18 cellular contexts compared by ENCODE assay signal in genomic region chr17:27905524-27906237, GRCh38. TPM values are rescaled to one million over a fixed set of nuclear protein-coding genes. Genes with fewer than 3 reads are reported as not detected.
DNase-seq lines count a peak whose midpoint lies in the region; ATAC-seq, FAIRE-seq and TF ChIP-seq lines count a peak whose summit lies in the region.
"Had no signal": no experiment of that assay in that cellular context is flagged by ENCODE, and none has a peak within 500 bp of the region (broad histone marks: within the 10 kb centered on the region; RNA-seq: fewer than 3 reads in every experiment).

No MANE protein-coding gene starts in this region.

- H3K23ac ChIP-seq in mesenchymal stem cell (ENCODE audit: low read length in 2 of 2), result no peak overlapping the region

- no peak overlapping the region for H2BK120ac ChIP-seq in mesenchymal stem cell (ENCODE audit: low read depth, low read length)

- H3K9me2 ChIP-seq in PC-3 (replicated peaks; ENCODE audit: low read length), result no peaks in the 10 kb centered on the region

- TF ChIP-seq POLR2A in K562 (conservative IDR thresholded peaks at IDR 0.05), result peak; percentile 37; the same call in 1 of the 2 replicates

- TF ChIP-seq RAD21 in K562 (CRISPR knock-in tag; conservative IDR thresholded peaks at IDR 0.05 in 1 of 2, IDR thresholded peaks at IDR 0.05 in 1 of 2), result no peak

- H2BK12ac ChIP-seq in mesenchymal stem cell (ENCODE audit: low read length in 2 of 2), result no peak overlapping the region

- TF ChIP-seq CTCF in K562 (IDR thresholded peaks at IDR 0.05 in 2 of 3, conservative IDR thresholded peaks at IDR 0.05 in 1 of 3; ENCODE audit: insufficient read depth in 2 of 3, low read depth in 1 of 3, low read length in 3 of 3) (no peak), smooth muscle cell (IDR thresholded peaks at IDR 0.05; ENCODE audit: borderline replicate concordance, insufficient read depth, poor library complexity, severe bottlenecking) (no peak), PC-3 (conservative IDR thresholded peaks at IDR 0.05; ENCODE audit: low read depth, low read length) (no peak)

- no peak overlapping the region for H2BK15ac ChIP-seq in mesenchymal stem cell (ENCODE audit: low read depth, poor library complexity, severe bottlenecking)

- FAIRE-seq in K562 (lab: Jason Lieb, UNC), result no peak
- FAIRE-seq: G401.6 had no signal

- H3K27me3 ChIP-seq in K562 (ENCODE audit: control insufficient read depth in 2 of 2, insufficient read depth in 2 of 2, low read length in 2 of 2) (no peaks in the 10 kb centered on the region), mesenchymal stem cell (ENCODE audit: control insufficient read depth in 1 of 2, insufficient read depth in 1 of 2, low read length in 2 of 2) (peaks cover 2 to 9% of the 10 kb centered on the region in 2 experiments), smooth muscle cell (ENCODE audit: low read depth) (no peaks in the 10 kb centered on the region), PC-3 (ENCODE audit: low read length) (no peaks in the 10 kb centered on the region)

- H3K4me1 ChIP-seq in K562 (replicated peaks in 1 of 2; ENCODE audit: control insufficient read depth in 2 of 2, insufficient read depth in 2 of 2, low read length in 2 of 2) (peaks cover 4 to 26% of the 10 kb centered on the region in 2 experiments), mesenchymal stem cell (ENCODE audit: control insufficient read depth, insufficient read depth, low read depth, low read length) (no peaks in the 10 kb centered on the region), smooth muscle cell (ENCODE audit: low read depth) (peaks cover 14% of the 10 kb centered on the region), PC-3 (ENCODE audit: insufficient read depth, low read length) (no peaks in the 10 kb centered on the region)

- H2AK5ac ChIP-seq in mesenchymal stem cell (ENCODE audit: low read length, severe bottlenecking), result no peak overlapping the region

- H3F3A ChIP-seq in smooth muscle cell (ENCODE audit: low read depth) (no peaks in the 10 kb centered on the region), PC-3 (ENCODE audit: low read length, unreplicated experiment) (no peaks in the 10 kb centered on the region)

- H3K14ac ChIP-seq in mesenchymal stem cell (ENCODE audit: low read length in 2 of 2), result no peak overlapping the region

- CTCF ChIA-PET in K562 (lab: Yijun Ruan, JAX; ENCODE audit: low intra/inter-chr PET ratio), result no interaction called here
- CTCF ChIA-PET in PC-3 (lab: Charles Lee), result no interaction called here

- WGBS in K562 (ENCODE audit: insufficient coverage, low coverage, missing lambda C conversion rate), result 36% methylated on average over 8 of the region's 8 CpGs
- 75% methylated on average over 8 of the region's 8 CpGs for WGBS in mesenchymal stem cell
- 62% methylated on average over 8 of the region's 8 CpGs for WGBS in smooth muscle cell (ENCODE audit: low lambda C conversion rate)

- H3K36me3 ChIP-seq in K562 (ENCODE audit: control insufficient read depth, insufficient read depth, low read length) (no peaks in the 10 kb centered on the region), mesenchymal stem cell (ENCODE audit: control insufficient read depth in 1 of 2, insufficient read depth in 2 of 2, low read depth in 1 of 2, low read length in 2 of 2) (no peaks in the 10 kb centered on the region), smooth muscle cell (ENCODE audit: low read depth) (no peaks in the 10 kb centered on the region), PC-3 (ENCODE audit: low read depth, low read length) (no peaks in the 10 kb centered on the region)
- H3K36me3 ChIP-seq: HAP-1 had no signal

- H3K18ac ChIP-seq in mesenchymal stem cell (ENCODE audit: low read depth in 1 of 2, low read length in 2 of 2), result no peak overlapping the region

- no peak overlapping the region for H4K91ac ChIP-seq in mesenchymal stem cell (ENCODE audit: low read length)

- ATAC-seq in K562 (no peak), HG03045 (IDR thresholded peaks at IDR 0.05; ENCODE audit: unreplicated experiment) (no peak), PC-3 (no peak)

- POLR2A ChIA-PET in K562 (lab: Yijun Ruan, JAX), result no interaction called here
- POLR2A ChIA-PET in PC-3 (lab: Charles Lee; ENCODE audit: unreplicated experiment), result no interaction called here

- H3K4me2 ChIP-seq in K562 (ENCODE audit: insufficient read depth, low read length), result no peak overlapping the region
- H3K4me2 ChIP-seq in mesenchymal stem cell (ENCODE audit: low read length, poor library complexity, severe bottlenecking), result no peak overlapping the region
- H3K4me2 ChIP-seq in smooth muscle cell, result no peak overlapping the region
- no peak overlapping the region for H3K4me2 ChIP-seq in PC-3 (ENCODE audit: low read length)

- H4K20me1 ChIP-seq in K562 (replicated peaks; ENCODE audit: control insufficient read depth, insufficient read depth, low read length) (no peaks in the 10 kb centered on the region), smooth muscle cell (ENCODE audit: low read depth) (no peaks in the 10 kb centered on the region), PC-3 (ENCODE audit: low read length) (no peaks in the 10 kb centered on the region)

- no peak overlapping the region for H3K4ac ChIP-seq in mesenchymal stem cell (ENCODE audit: low read depth in 1 of 2, low read length in 2 of 2)

- intact Hi-C loops in K562 (cut with micrococcal nuclease) (loop anchor here (5.0 kb wide), 1 partner anchor 62 kb away; no protein-coding TSS in a partner anchor), PC-3 (cut with micrococcal nuclease) (no loop called here)

- in situ Hi-C loops in K562 (cut with MboI), result no loop called here

- H3K79me1 ChIP-seq in mesenchymal stem cell (replicated peaks; ENCODE audit: low read length, poor library complexity, severe bottlenecking), result no peaks in the 10 kb centered on the region

- DNase-seq in NCI-H526 treated with DMSO at 0.1 percent for 48 hours (lab: John Stamatoyannopoulos, UW) (peak; percentile 80), K562 (ENCODE audit: extremely low read depth in 1 of 4, low spot score in 3 of 4) (no peak), mesenchymal stem cell (no peak), smooth muscle cell (lab: John Stamatoyannopoulos, UW; ENCODE audit: unreplicated experiment) (no peak), PC-3 (no peak), NCI-H2081 treated with DMSO at 0.1 percent for 48 hours (lab: John Stamatoyannopoulos, UW) (no peak)
- DNase-seq: ACHN, AML-193, DMS 273 treated with DMSO at 0.1 percent for 48 hours, KBM-7, NCI-H2107, NCI-H226, Right ventricle myocardium superior had no signal

- H2AFZ ChIP-seq in K562 (ENCODE audit: low read depth, low read length) (peak overlapping the region; percentile 49; the same call in 1 of the 2 replicates), mesenchymal stem cell (ENCODE audit: low read depth, low read length) (no peak overlapping the region), smooth muscle cell (ENCODE audit: low read depth) (peak overlapping the region; percentile 16), PC-3 (ENCODE audit: low read length) (no peak overlapping the region)

- H3K9ac ChIP-seq in K562 (ENCODE audit: insufficient read depth in 1 of 2, low read depth in 2 of 2, low read length in 2 of 2) (peak overlapping the region in 1 of 2 experiments; percentile 77; a peak in 1 of 4 replicates), mesenchymal stem cell (ENCODE audit: low read length) (peak overlapping the region; percentile 10), smooth muscle cell (ENCODE audit: low read depth) (no peak overlapping the region), PC-3 (ENCODE audit: low read length) (no peak overlapping the region)

- no peak overlapping the region for H2BK5ac ChIP-seq in mesenchymal stem cell (ENCODE audit: low read depth, low read length, poor library complexity, severe bottlenecking)

- H3K27ac ChIP-seq in K562 (ENCODE audit: extremely low read depth, low read depth, low read length) (no peak overlapping the region), mesenchymal stem cell (ENCODE audit: low read length, poor library complexity, severe bottlenecking) (no peak overlapping the region), smooth muscle cell (ENCODE audit: low read depth) (peak overlapping the region; percentile 25), PC-3 (ENCODE audit: low read length) (no peak overlapping the region)
- H3K27ac ChIP-seq: C4-2B, SK-N-MC had no signal

- no peak overlapping the region for H3K4me3 ChIP-seq in K562
- no peak overlapping the region for H3K4me3 ChIP-seq in mesenchymal stem cell (ENCODE audit: insufficient read depth in 1 of 2, low read depth in 1 of 2, low read length in 2 of 2)
- no peak overlapping the region for H3K4me3 ChIP-seq in smooth muscle cell
- no peak overlapping the region for H3K4me3 ChIP-seq in PC-3 (ENCODE audit: low read length)
- H3K4me3 ChIP-seq: HAP-1, SK-N-MC had no signal

- TF ChIP-seq EP300 in K562 (IDR thresholded peaks at IDR 0.05; ENCODE audit: low read length), result no peak

- H3K79me2 ChIP-seq in K562 (ENCODE audit: control insufficient read depth, insufficient read depth, low read length), result no peaks in the 10 kb centered on the region
- H3K79me2 ChIP-seq in smooth muscle cell (ENCODE audit: low read depth), result no peaks in the 10 kb centered on the region
- H3K79me2 ChIP-seq in PC-3 (ENCODE audit: low read length), result no peaks in the 10 kb centered on the region

- H4K8ac ChIP-seq in mesenchymal stem cell (ENCODE audit: low read length), result no peak overlapping the region

- BruUV-seq in K562 (replicated peaks; lab: Mats Ljungman, UMichigan) (no TSS peak), PC-3 (replicated peaks; lab: Mats Ljungman, UMichigan) (no TSS peak)

- H3K9me3 ChIP-seq in K562 (replicated peaks; ENCODE audit: control insufficient read depth, insufficient read depth, low read depth, low read length) (no peaks in the 10 kb centered on the region), mesenchymal stem cell (ENCODE audit: control insufficient read depth, low read length) (peaks cover 9% of the 10 kb centered on the region), smooth muscle cell (replicated peaks; ENCODE audit: low read depth) (no peaks in the 10 kb centered on the region), PC-3 (ENCODE audit: low read length) (no peaks in the 10 kb centered on the region)
- H3K9me3 ChIP-seq: HAP-1 had no signal

- no peaks in the 10 kb centered on the region for H3K9me1 ChIP-seq in K562 (ENCODE audit: control insufficient read depth, insufficient read depth, low read length)

RNA-seq across cellular contexts. Expression of gene LYRM9, which starts 12.5 kb away (rescaled TPM):
- total RNA-seq in K562 (2011; cell fraction: chromatin; rRNA removed; ENCODE audit: low replicate concordance), result 5.1 and 6.8 TPM in 2 replicates
- total RNA-seq in K562 (2011; cell fraction: nucleolus; rRNA removed), result 2.4 and 2.8 TPM in 2 replicates
- 5.9 and 11.5 TPM in 2 replicates for total RNA-seq in K562 (2011; cell fraction: nucleoplasm; rRNA removed)
- total RNA-seq in K562 (2014; rRNA removed) (1.6 and 3.2 TPM in 2 replicates), K562 (2014; rRNA removed; fragmentation: Illumina TruSeq; extraction: Trizol) (0.89 and 0.98 TPM in 2 replicates), K562 (2015; rRNA removed; fragmentation: Illumina TruSeq; extraction: Trizol) (1.2 and 1.4 TPM in 2 replicates), K562 (2021) (1.1 and 1.8 TPM in 2 replicates), smooth muscle cell (10.6 and 15.0 TPM in 2 replicates), PC-3 (2014; rRNA removed) (0.52 and 0.58 TPM in 2 replicates)
- polyA plus RNA-seq in K562 (2011; rRNA removed) (4.1 and 4.7 TPM in 2 replicates), K562 (2014; fragmentation: Illumina TruSeq; extraction: Trizol) (1.3 and 1.9 TPM in 2 replicates), K562 (2014; fragmentation: Nextera tagmentation; extraction: Ambion mirVana) (1 to 10 TPM; 1.0 to 1.8 TPM), K562 (2014; rRNA removed) (2.7 and 3.3 TPM in 2 replicates), smooth muscle cell (11.4 and 12.9 TPM in 2 replicates)
- 4.5 and 4.7 TPM in 2 replicates for polyA plus RNA-seq in K562 (2011; cell fraction: cytosol; rRNA removed)
- 7.3 and 7.6 TPM in 2 replicates for polyA plus RNA-seq in K562 (2011; cell fraction: nucleus; rRNA removed)
- 3.0 and 7.0 TPM in 2 replicates for polyA plus RNA-seq in K562 (2012)
- polyA minus RNA-seq in K562 (2011; rRNA and poly(A)+ RNA removed), result 1.2 and 1.4 TPM in 2 replicates
- 0.57 TPM in 1 of 2 replicates, not detected in the other for polyA minus RNA-seq in K562 (2011; cell fraction: cytosol; rRNA and poly(A)+ RNA removed)
- 1.1 and 1.8 TPM in 2 replicates for polyA minus RNA-seq in K562 (2011; cell fraction: nucleus; rRNA and poly(A)+ RNA removed)
- polyA plus RNA-seq in mesenchymal stem cell (2013, experiment 1 of 2), result 5.3 TPM
- 4.6 TPM for polyA plus RNA-seq in mesenchymal stem cell (2013, experiment 2 of 2)

Comparison
In these comparisons a context has a peak if more than half of its experiments do, and no peak if none do; other contexts are left out.
1. H2AFZ ChIP-seq: peak in K562 (single experiment) and smooth muscle cell (single experiment); none in mesenchymal stem cell (single experiment) and PC-3 (single experiment).